In the genomic region with DNA sequence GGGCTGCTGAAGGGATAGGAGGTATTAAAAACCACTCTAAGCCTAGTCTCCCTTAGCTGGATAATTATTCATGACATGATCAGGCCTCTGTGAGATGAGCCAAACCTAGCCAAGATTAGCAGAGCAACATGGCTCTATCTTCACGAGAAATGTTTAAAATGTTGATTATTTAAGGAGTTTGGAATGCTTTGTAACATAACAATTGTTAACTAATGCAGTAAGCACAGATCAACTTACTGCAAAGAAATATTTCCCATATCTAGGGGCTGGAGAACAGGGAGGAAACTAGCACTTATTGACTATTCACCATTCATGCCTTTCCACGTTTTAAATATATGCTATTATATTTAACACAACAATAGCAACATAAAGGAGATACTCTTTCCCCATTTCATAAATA, we compare ENCODE assay signal across 22 cellular contexts.
A peak's percentile ranks its signal among the peaks of the same experiment; 100 is the strongest.
DNase-seq lines count a peak whose midpoint lies in the region; ATAC-seq, FAIRE-seq and TF ChIP-seq lines count a peak whose summit lies in the region.
"Had no signal": no experiment of that assay in that cellular context is flagged by ENCODE, and none has a peak within 500 bp of the region (broad histone marks: within the 10 kb centered on the region; RNA-seq: fewer than 3 reads in every experiment).

No MANE protein-coding gene starts in this region.

- CTCF ChIA-PET in HepG2 (lab: Yijun Ruan, JAX; ENCODE audit: low intra/inter-chr PET ratio, low total read pairs), result no interaction called here

- H3K36me3 ChIP-seq in liver (ENCODE audit: control insufficient read depth in 4 of 4, insufficient read depth in 3 of 4, low read depth in 1 of 4, low read length in 3 of 4) (no peaks in the 10 kb centered on the region), HepG2 (replicated peaks in 1 of 2; ENCODE audit: control insufficient read depth in 1 of 2, insufficient read depth in 2 of 2, low read length in 2 of 2) (no peaks in the 10 kb centered on the region), bronchial epithelial cell (ENCODE audit: control insufficient read depth, insufficient read depth, low read length) (no peaks in the 10 kb centered on the region), gastrocnemius medialis (no peaks in the 10 kb centered on the region)
- H3K36me3 ChIP-seq: BLaER1 treated with 17β-estradiol and CSF1 and Interleukin-3, amounts not matched to agents 10 nM and 100 nM; colonic mucosa; upper lobe of right lung had no signal

- H4K20me1 ChIP-seq in HepG2 (ENCODE audit: insufficient read depth, low read length), result no peaks in the 10 kb centered on the region
- H4K20me1 ChIP-seq: BLaER1 treated with 17β-estradiol and CSF1 and Interleukin-3, amounts not matched to agents 10 nM and 100 nM had no signal

- DNase-seq in HepG2 (ENCODE audit: low spot score), result no peak
- DNase-seq in bronchial epithelial cell (ENCODE audit: low read depth), result no peak
- peak; percentile 4 for DNase-seq in kidney glomerular epithelial cell (lab: John Stamatoyannopoulos, UW)
- no peak for DNase-seq in pons (ENCODE audit: low spot score)
- no peak for DNase-seq in gastrocnemius medialis
- no peak for DNase-seq in G401 (ENCODE audit: low spot score)
- DNase-seq in germinal center (ENCODE audit: low spot score), result no peak
- DNase-seq: activated CD8-positive, alpha-beta memory T cell treated with anti-CD3 and anti-CD28 coated beads for 24 hours; activated naive CD4-positive, alpha-beta T cell treated with anti-CD3 and anti-CD28 coated beads, Interleukin-2, amount 50 U/mL, for 16 hours; activated T-cell treated with anti-CD3 and anti-CD28 coated beads, Interleukin-2, amount 50 U/mL, for 4 hours; colonic mucosa; NCI-H1417; NCI-H524 treated with DMSO at 0.1 percent for 48 hours; SHP77 treated with DMSO at 0.1 percent for 48 hours; small intestine; stimulated activated CD4-positive, alpha-beta T cell treated with anti-CD3 and anti-CD28 coated beads, Interleukin-4, amount 100 ng/mL, for 24 hours; T-helper 1 cell; upper lobe of right lung had no signal

- FAIRE-seq in HepG2 (lab: Jason Lieb, UNC) (no peak), bronchial epithelial cell (lab: Jason Lieb, UNC) (peak; percentile 60)
- FAIRE-seq: A204.1 had no signal

- in situ Hi-C loops in HepG2 (cut with HindIII; ENCODE audit: extremely low pct_ligation_motif_present, low pct_unique_long_range_greater_than_20kb), result no loop called here
- in situ Hi-C loops in gastrocnemius medialis (cut with MboI; ENCODE audit: low sequenced_read_pairs in 4 of 4), result no loop called here
- in situ Hi-C loops in G401 (cut with HindIII; ENCODE audit: low sequenced_read_pairs), result no loop called here

- POLR2A ChIA-PET in HepG2 (lab: Yijun Ruan, JAX), result no interaction called here

- H3K27me3 ChIP-seq in liver (ENCODE audit: control insufficient read depth in 4 of 4, insufficient read depth in 4 of 4, low read length in 3 of 4) (no peaks in the 10 kb centered on the region), HepG2 (ENCODE audit: control insufficient read depth in 1 of 2, insufficient read depth in 2 of 2, low read length in 2 of 2) (no peaks in the 10 kb centered on the region), bronchial epithelial cell (ENCODE audit: control insufficient read depth, insufficient read depth, low read length) (no peaks in the 10 kb centered on the region), gastrocnemius medialis (no peaks in the 10 kb centered on the region)
- H3K27me3 ChIP-seq: BLaER1 treated with 17β-estradiol and CSF1 and Interleukin-3, amounts not matched to agents 10 nM and 100 nM; colonic mucosa; upper lobe of right lung had no signal

- no TSS peak for BruUV-seq in HepG2 (replicated peaks; lab: Mats Ljungman, UMichigan)

- TF ChIP-seq EP300 in HepG2 (IDR thresholded peaks at IDR 0.05; ENCODE audit: low read depth in 2 of 2, low read length in 2 of 2) (no peak), HepG2 (CRISPR knock-in tag; IDR thresholded peaks at IDR 0.05; ENCODE audit: borderline replicate concordance) (no peak)

- no peak overlapping the region for H3K4me2 ChIP-seq in HepG2 (ENCODE audit: low read depth, low read length)
- H3K4me2 ChIP-seq: BLaER1 treated with 17β-estradiol and CSF1 and Interleukin-3, amounts not matched to agents 10 nM and 100 nM had no signal

- no peak overlapping the region for H3K4me3 ChIP-seq in liver (ENCODE audit: low read depth in 1 of 3, low read length in 3 of 3)
- H3K4me3 ChIP-seq in HepG2 (replicated peaks in 1 of 3; ENCODE audit: insufficient read depth in 1 of 3, low read depth in 2 of 3, low read length in 3 of 3), result no peak overlapping the region
- no peak overlapping the region for H3K4me3 ChIP-seq in bronchial epithelial cell (ENCODE audit: low read depth, low read length)
- H3K4me3 ChIP-seq in gastrocnemius medialis, result no peak overlapping the region
- H3K4me3 ChIP-seq: BLaER1 treated with 17β-estradiol and CSF1 and Interleukin-3, amounts not matched to agents 10 nM and 100 nM; colonic mucosa; upper lobe of right lung had no signal

- H3K27ac ChIP-seq in liver (ENCODE audit: low read depth in 1 of 2, low read length in 2 of 2) (peak overlapping the region; percentile 57 to 76), HepG2 (ENCODE audit: extremely low read length, insufficient read depth, low read length) (no peak overlapping the region), gastrocnemius medialis (no peak overlapping the region)
- H3K27ac ChIP-seq: BLaER1 treated with 17β-estradiol and CSF1 and Interleukin-3, amounts not matched to agents 10 nM and 100 nM; colonic mucosa; upper lobe of right lung had no signal

- TF ChIP-seq RAD21 in liver (IDR thresholded peaks at IDR 0.05) (no peak), HepG2 (CRISPR knock-in tag; IDR thresholded peaks at IDR 0.05) (no peak)

- H3K4me1 ChIP-seq in liver (ENCODE audit: control insufficient read depth in 4 of 4, insufficient read depth in 4 of 4, low read length in 3 of 4), result peaks cover 0 to 7% (median under 1%) of the 10 kb centered on the region in 4 donors
- H3K4me1 ChIP-seq in HepG2 (ENCODE audit: insufficient read depth, low read length), result no peaks in the 10 kb centered on the region
- no peaks in the 10 kb centered on the region for H3K4me1 ChIP-seq in gastrocnemius medialis
- H3K4me1 ChIP-seq: colonic mucosa, upper lobe of right lung had no signal

- intact Hi-C loops in HepG2 (cut with micrococcal nuclease; ENCODE audit: unreplicated experiment), result no loop called here
- intact Hi-C loops in gastrocnemius medialis (cut with DNase I; ENCODE audit: low total_unique reads), result no loop called here

- H2AFZ ChIP-seq in HepG2 (ENCODE audit: low read length), result no peak overlapping the region

- H3K9me3 ChIP-seq in liver (ENCODE audit: control insufficient read depth in 4 of 4, low read length in 3 of 4), result peaks cover 0 to 3% (median 2%) of the 10 kb centered on the region in 4 donors
- H3K9me3 ChIP-seq in HepG2 (ENCODE audit: low read length), result peaks cover 54% of the 10 kb centered on the region
- H3K9me3 ChIP-seq in gastrocnemius medialis, result no peaks in the 10 kb centered on the region
- H3K9me3 ChIP-seq: colonic mucosa, upper lobe of right lung had no signal

- H3K79me2 ChIP-seq in HepG2 (ENCODE audit: insufficient read depth, low read length), result no peaks in the 10 kb centered on the region

- ATAC-seq in HepG2, result no peak
- no peak for ATAC-seq in gastrocnemius medialis
- ATAC-seq: activated T-cell treated with anti-CD3 and anti-CD28 coated beads, Interleukin-2, amount 50 U/mL, for 4 hours; natural killer cell treated with Interleukin-12 subunit alpha and Interleukin-12 subunit beta and Interleukin-15 and Interleukin-18, amount 100 ng/mL, for 72 hours; upper lobe of right lung had no signal

- TF ChIP-seq POLR2A in HepG2 (IDR thresholded peaks at IDR 0.05; ENCODE audit: insufficient read depth in 1 of 2, low read depth in 2 of 2, low read length in 2 of 2) (no peak), gastrocnemius medialis (IDR thresholded peaks at IDR 0.05) (no peak)

- TF ChIP-seq CTCF in liver (IDR thresholded peaks at IDR 0.05; ENCODE audit: low read depth, low read length, missing input control) (no peak), HepG2 (CRISPR knock-in tag; IDR thresholded peaks at IDR 0.05) (no peak), bronchial epithelial cell (IDR thresholded peaks at IDR 0.05; ENCODE audit: insufficient read depth, low read length, severe bottlenecking) (no peak), gastrocnemius medialis (IDR thresholded peaks at IDR 0.05 in 4 of 5, conservative IDR thresholded peaks at IDR 0.05 in 1 of 5) (no peak)

- 68% methylated on average over 2 of the region's 2 CpGs for WGBS in liver
- 0% methylated on average over 2 of the region's 2 CpGs for WGBS in HepG2 (ENCODE audit: low lambda C conversion rate)

- H3K9ac ChIP-seq in liver (ENCODE audit: low read depth in 1 of 2, low read length in 2 of 2) (no peak overlapping the region), HepG2 (ENCODE audit: insufficient read depth, low read depth, low read length) (no peak overlapping the region)
- H3K9ac ChIP-seq: BLaER1 treated with 17β-estradiol and CSF1 and Interleukin-3, amounts not matched to agents 10 nM and 100 nM had no signal

TF ChIP-seq in liver, 16 proteins besides CTCF, POLR2A, EP300 and RAD21 (continues in another document):
- TF ChIP-seq RXRA (IDR thresholded peaks at IDR 0.05) (no peak), GABPA (IDR thresholded peaks at IDR 0.05 in 1 of 2, conservative IDR thresholded peaks at IDR 0.05 in 1 of 2) (no peak), TAF1 (conservative IDR thresholded peaks at IDR 0.05) (no peak), EGR1 (IDR thresholded peaks at IDR 0.05; ENCODE audit: low read depth in 2 of 2) (no peak), FOXA2 (IDR thresholded peaks at IDR 0.05) (no peak)

TF ChIP-seq in HepG2, 621 proteins besides CTCF, POLR2A, EP300 and RAD21 (continues in another document):
- TF ChIP-seq YY1 (IDR thresholded peaks at IDR 0.05; ENCODE audit: insufficient read depth, insufficient replicate concordance, low read depth, low read length), result no peak
- TF ChIP-seq U2AF2 (IDR thresholded peaks at IDR 0.05; ENCODE audit: low read depth, low read length), result no peak
- TF ChIP-seq HNRNPK (IDR thresholded peaks at IDR 0.05; ENCODE audit: low read depth, low read length, poor library complexity, severe bottlenecking), result no peak
- no peak for TF ChIP-seq ZNF615 (CRISPR knock-in tag; IDR thresholded peaks at IDR 0.05; ENCODE audit: borderline replicate concordance)
- TF ChIP-seq, protein P1, sequence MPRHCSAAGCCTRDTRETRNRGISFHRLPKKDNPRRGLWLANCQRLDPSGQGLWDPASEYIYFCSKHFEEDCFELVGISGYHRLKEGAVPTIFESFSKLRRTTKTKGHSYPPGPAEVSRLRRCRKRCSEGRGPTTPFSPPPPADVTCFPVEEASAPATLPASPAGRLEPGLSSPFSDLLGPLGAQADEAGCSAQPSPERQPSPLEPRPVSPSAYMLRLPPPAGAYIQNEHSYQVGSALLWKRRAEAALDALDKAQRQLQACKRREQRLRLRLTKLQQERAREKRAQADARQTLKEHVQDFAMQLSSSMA (CRISPR knock-in tag; IDR thresholded peaks at IDR 0.05), result no peak
- no peak for TF ChIP-seq IRF2 (CRISPR knock-in tag; IDR thresholded peaks at IDR 0.05)

Comparison
In these comparisons a context has a peak if more than half of its experiments do, and no peak if none do; other contexts are left out.
1. H3K27ac ChIP-seq: peak in liver (2 of 2); none in HepG2 (single experiment) and gastrocnemius medialis (0 of 4).